In genomic region chr9:133144887-133145466, GRCh38 we compare ENCODE assay signal across 8 cellular contexts. TPM values are rescaled to one million over a fixed set of nuclear protein-coding genes. Genes with fewer than 3 reads are reported as not detected.
DNase-seq lines count a peak whose midpoint lies in the region; ATAC-seq, FAIRE-seq and TF ChIP-seq lines count a peak whose summit lies in the region.

No MANE protein-coding gene starts in this region.

- no peaks in the 10 kb centered on the region for H3K36me3 Mint-ChIP-seq in CD4-positive, CD25-positive, alpha-beta regulatory T cell
- no peaks in the 10 kb centered on the region for H3K36me3 Mint-ChIP-seq in nephron progenitor cell (ENCODE audit: low read depth)

- peaks cover 0 to 2% (median 0%) of the 10 kb centered on the region in 7 donors for H3K9me3 Mint-ChIP-seq in CD4-positive, CD25-positive, alpha-beta regulatory T cell
- H3K9me3 Mint-ChIP-seq in nephron progenitor cell = no peaks in the 10 kb centered on the region

- peak overlapping the region; percentile 98 for H3K27ac ChIP-seq in CD4-positive, CD25-positive, alpha-beta regulatory T cell (ENCODE audit: insufficient read depth, low read length, poor library complexity, severe bottlenecking)

- H3K4me3 Mint-ChIP-seq in CD4-positive, CD25-positive, alpha-beta regulatory T cell = peak overlapping the region; percentile 85 to 97 (median 92)
- peak overlapping the region; percentile 79 for H3K4me3 Mint-ChIP-seq in nephron progenitor cell

- peak; percentile 79 for FAIRE-seq in bronchial epithelial cell (lab: Jason Lieb, UNC)

- no peaks in the 10 kb centered on the region for H3K27me3 Mint-ChIP-seq in CD4-positive, CD25-positive, alpha-beta regulatory T cell
- H3K27me3 Mint-ChIP-seq in nephron progenitor cell (ENCODE audit: low read depth, poor library complexity) = no peaks in the 10 kb centered on the region

- H3K4me1 ChIP-seq in CD4-positive, CD25-positive, alpha-beta regulatory T cell (ENCODE audit: control insufficient read depth, insufficient read depth, low read length, poor library complexity, severe bottlenecking) = peaks cover 86% of the 10 kb centered on the region
- H3K4me1 ChIP-seq in Loucy (ENCODE audit: insufficient read depth, low read length, poor library complexity, severe bottlenecking) = peaks cover 57% of the 10 kb centered on the region

- no peaks in the 10 kb centered on the region for H3K9me3 ChIP-seq in CD4-positive, CD25-positive, alpha-beta regulatory T cell (ENCODE audit: control insufficient read depth in 2 of 2, low read length in 2 of 2)
- no peaks in the 10 kb centered on the region for H3K9me3 ChIP-seq in Loucy (ENCODE audit: insufficient read depth, low read depth, low read length)

- peaks cover 78% of the 10 kb centered on the region for H4K20me1 ChIP-seq in Loucy (ENCODE audit: insufficient read depth, low read length, poor library complexity, severe bottlenecking)

- 0 out of 2 replicates have a peak, but pooled peaks cover 5% of the 10 kb centered on the region for H3F3A ChIP-seq in Loucy (ENCODE audit: low read depth)

- H3K36me3 ChIP-seq in CD4-positive, CD25-positive, alpha-beta regulatory T cell (ENCODE audit: control insufficient read depth, insufficient read depth, low read length) = no peaks in the 10 kb centered on the region
- H3K36me3 ChIP-seq in Loucy (ENCODE audit: insufficient read depth, low read length) (no peaks in the 10 kb centered on the region; the same call in 1 of the 2 replicates), bronchial epithelial cell (ENCODE audit: control insufficient read depth, insufficient read depth, low read length) (peaks cover 14% of the 10 kb centered on the region)

- TF ChIP-seq CTCF in Loucy (conservative IDR thresholded peaks at IDR 0.05; ENCODE audit: low read length) (no peak), bronchial epithelial cell (IDR thresholded peaks at IDR 0.05; ENCODE audit: insufficient read depth, low read length, severe bottlenecking) (no peak), nephron progenitor cell (IDR thresholded peaks at IDR 0.05) (no peak)

- no peak overlapping the region for H2AFZ ChIP-seq in Loucy (ENCODE audit: low read length)

- H3K27me3 ChIP-seq in CD4-positive, CD25-positive, alpha-beta regulatory T cell (ENCODE audit: control insufficient read depth, insufficient read depth, low read length) = no peaks in the 10 kb centered on the region
- H3K27me3 ChIP-seq in Loucy (ENCODE audit: insufficient read depth, low read length, poor library complexity, severe bottlenecking) (no peaks in the 10 kb centered on the region), bronchial epithelial cell (ENCODE audit: control insufficient read depth, insufficient read depth, low read length) (no peaks in the 10 kb centered on the region)

- H3K27ac Mint-ChIP-seq in CD4-positive, CD25-positive, alpha-beta regulatory T cell = peak overlapping the region; percentile 56 to 98 (median 96)
- H3K27ac Mint-ChIP-seq in nephron progenitor cell = no peak overlapping the region

- no peak for ATAC-seq in CD4-positive, CD25-positive, alpha-beta regulatory T cell (ENCODE audit: low read depth in 2 of 2)
- ATAC-seq in HG03342 (IDR thresholded peaks at IDR 0.05; ENCODE audit: unreplicated experiment) (no peak), HG03280 (IDR thresholded peaks at IDR 0.05; ENCODE audit: unreplicated experiment) (no peak), GM21390 (IDR thresholded peaks at IDR 0.05; ENCODE audit: unreplicated experiment) (no peak)

- H3K9ac ChIP-seq in Loucy (ENCODE audit: low read depth, low read length, poor library complexity, severe bottlenecking) = peak overlapping the region; percentile 52

- H3K4me1 Mint-ChIP-seq in CD4-positive, CD25-positive, alpha-beta regulatory T cell = peaks cover 8 to 76% (median 31%) of the 10 kb centered on the region in 4 donors
- peaks cover 71% of the 10 kb centered on the region for H3K4me1 Mint-ChIP-seq in nephron progenitor cell

- H3K4me3 ChIP-seq in CD4-positive, CD25-positive, alpha-beta regulatory T cell (ENCODE audit: low read depth, low read length) = peak overlapping the region; percentile 63
- H3K4me3 ChIP-seq in Loucy (ENCODE audit: low read length, poor library complexity, severe bottlenecking) (peak overlapping the region; percentile 78), bronchial epithelial cell (ENCODE audit: low read depth, low read length) (no peak overlapping the region)

- DNase-seq in CD4-positive, CD25-positive, alpha-beta regulatory T cell = no peak
- DNase-seq in bronchial epithelial cell (ENCODE audit: low read depth) = no peak
- DNase-seq in nephron progenitor cell = no peak
- DNase-seq in stimulated activated CD4-positive, alpha-beta T cell treated with anti-CD3 and anti-CD28 coated beads, Interleukin-12 subunit alpha, Interleukin-12 subunit beta, amount 100 ng/mL, for 4 hours = no peak

- H3K79me2 ChIP-seq in Loucy (ENCODE audit: insufficient read depth, low read length) = peaks cover 86% of the 10 kb centered on the region

- no peaks in the 10 kb centered on the region for H3K9me2 ChIP-seq in Loucy (replicated peaks; ENCODE audit: low read depth, low read length)

- peak overlapping the region; percentile 92 for H3K4me2 ChIP-seq in Loucy (ENCODE audit: low read depth, low read length, poor library complexity, severe bottlenecking)

RNA-seq across cellular contexts. Expression of gene GBGT1, which starts 18.7 kb away (rescaled TPM):
- 1.5 TPM for total RNA-seq in CD4-positive, CD25-positive, alpha-beta regulatory T cell
- polyA plus RNA-seq in CD4-positive, CD25-positive, alpha-beta regulatory T cell = 1 to 10 TPM in 1 of 4 donors, under 1 TPM in 1, not detected in 2; 0.67 to 1.6 TPM
- total RNA-seq in bronchial epithelial cell = 1.0 and 1.1 TPM in 2 replicates

RNA-seq across cellular contexts. Expression of gene RALGDS, which starts 23.9 kb away (rescaled TPM):
- 228 TPM for total RNA-seq in CD4-positive, CD25-positive, alpha-beta regulatory T cell
- polyA plus RNA-seq in CD4-positive, CD25-positive, alpha-beta regulatory T cell = 10 to 100 TPM; 34.6 to 64.2 (median 49.2) TPM
- total RNA-seq in bronchial epithelial cell = 18.7 and 21.1 TPM in 2 replicates

Comparison
In these comparisons a context has a peak if more than half of its experiments do, and no peak if none do; other contexts are left out.
1. RNA of gene RALGDS, which starts 23.9 kb away (total RNA-seq): 228 TPM in CD4-positive, CD25-positive, alpha-beta regulatory T cell (single experiment); 18.7 to 21.1 TPM in bronchial epithelial cell; every median in the first group is over 10 times any median in the second.